In the genomic region with DNA sequence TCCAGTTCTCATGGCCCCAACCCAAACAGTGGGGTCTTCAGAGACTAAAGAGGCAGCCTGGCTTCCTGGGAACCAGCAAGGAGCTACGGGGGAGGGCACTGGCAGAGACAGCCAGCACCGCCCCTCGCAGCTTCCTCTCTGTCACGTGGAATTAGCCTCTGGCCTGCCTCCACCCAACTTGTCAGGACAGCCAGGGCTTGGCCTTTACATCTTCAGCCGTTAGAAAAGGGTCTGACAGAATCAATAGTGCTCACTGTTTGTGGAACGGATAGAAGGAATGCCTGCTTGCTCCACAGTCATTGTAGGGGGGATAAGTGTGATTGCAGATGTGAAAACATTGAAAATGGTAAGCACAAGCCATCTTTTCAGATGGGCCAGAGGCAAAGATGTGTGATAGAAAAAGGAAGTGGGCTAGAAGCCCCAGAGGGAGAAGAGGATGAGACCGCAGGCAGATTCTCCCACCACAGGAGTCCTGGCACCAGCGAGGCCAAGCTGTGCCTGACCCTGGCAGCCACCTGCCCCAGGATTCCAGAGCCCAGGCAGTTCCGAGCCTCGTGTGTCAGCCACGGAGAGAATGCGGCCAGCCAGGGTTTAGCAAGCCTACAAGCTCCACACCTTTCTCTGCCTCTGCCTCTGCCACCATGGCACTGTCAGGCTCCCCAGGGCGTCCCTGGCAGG, we compare ENCODE assay signal across 8 cellular contexts. TPM values are rescaled to one million over a fixed set of nuclear protein-coding genes. Genes with fewer than 3 reads are reported as not detected.
DNase-seq lines count a peak whose midpoint lies in the region; ATAC-seq lines count a peak whose summit lies in the region.

No MANE protein-coding gene starts in this region.

- H3K27me3 ChIP-seq in H7 (ENCODE audit: control insufficient read depth, insufficient read depth, low read length) (peaks cover 35% of the 10 kb centered on the region), skeletal muscle tissue (ENCODE audit: control insufficient read depth in 3 of 3, insufficient read depth in 3 of 3, low read length in 3 of 3) (peaks cover 21 to 41% (median 40%) of the 10 kb centered on the region in 3 donors)

- DNase-seq in H7 (peak; percentile 83), amniotic epithelial cell (ENCODE audit: low read depth) (peak; percentile 21), hippocampal formation (lab: John Stamatoyannopoulos, UW) (peak; percentile 27 to 60), GDM1 (lab: John Stamatoyannopoulos, UW) (no peak), activated gamma-delta T cell (lab: John Stamatoyannopoulos, UW) (no peak)

- no peaks in the 10 kb centered on the region for H3K36me3 ChIP-seq in H7 (replicated peaks; ENCODE audit: control insufficient read depth, insufficient read depth, low read length)
- peaks cover 4 to 10% (median 4%) of the 10 kb centered on the region in 3 donors for H3K36me3 ChIP-seq in skeletal muscle tissue (ENCODE audit: control insufficient read depth in 3 of 3, insufficient read depth in 3 of 3, low read length in 3 of 3)

- H3K9ac ChIP-seq in skeletal muscle tissue (ENCODE audit: low read depth in 1 of 3, low read length in 3 of 3): peak overlapping the region; percentile 6 to 51 (median 27)

- H3K9me3 ChIP-seq in skeletal muscle tissue (ENCODE audit: control insufficient read depth in 3 of 3, low read length in 3 of 3): no peaks in the 10 kb centered on the region

- H3K4me3 ChIP-seq in H7 (ENCODE audit: insufficient read depth, low read depth, low read length) (no peak overlapping the region), skeletal muscle tissue (ENCODE audit: low read length in 3 of 3) (peak overlapping the region in 1 of 3 donors; percentile 15)

- peak overlapping the region; percentile 30 for H3K27ac ChIP-seq in skeletal muscle tissue (ENCODE audit: low read depth, low read length)

- ATAC-seq in GM21576 (IDR thresholded peaks at IDR 0.05; ENCODE audit: unreplicated experiment): no peak
- ATAC-seq in GM18858 (IDR thresholded peaks at IDR 0.05; ENCODE audit: unreplicated experiment): no peak

- peaks cover 21 to 26% (median 22%) of the 10 kb centered on the region in 3 donors for H3K4me1 ChIP-seq in skeletal muscle tissue (ENCODE audit: control insufficient read depth in 3 of 3, insufficient read depth in 3 of 3, low read length in 3 of 3)

RNA-seq across cellular contexts. Expression of a gene that starts 18.6 kb away (rescaled TPM):
- total RNA-seq in H7 (2014; rRNA removed; shearing (Covaris generic)): not detected in 2 replicates
- total RNA-seq in skeletal muscle tissue: 2.1 TPM

RNA-seq across cellular contexts. Expression of a gene that starts 31.7 kb away (rescaled TPM):
- total RNA-seq in H7 (2014; rRNA removed; shearing (Covaris generic)): 4.9 and 9.7 TPM in 2 replicates
- total RNA-seq in skeletal muscle tissue: 3.7 TPM

RNA-seq across cellular contexts. Expression of a gene that starts 52.3 kb away (rescaled TPM):
- 0.52 TPM in 1 of 2 replicates, not detected in the other for total RNA-seq in H7 (2014; rRNA removed; shearing (Covaris generic))
- total RNA-seq in skeletal muscle tissue: not detected

Comparison
In these comparisons a context has a peak if more than half of its experiments do, and no peak if none do; other contexts are left out.
1. DNase-seq: peak in H7 (single experiment), amniotic epithelial cell (single experiment) and hippocampal formation (2 of 2); none in GDM1 (single experiment) and activated gamma-delta T cell (single experiment).